ENCODE assay signal across 20 cellular contexts in genomic region chr7:10116511-10116910, GRCh38.
"Had no signal": no experiment of that assay in that cellular context is flagged by ENCODE, and none has a peak within 500 bp of the region (broad histone marks: within the 10 kb centered on the region; RNA-seq: fewer than 3 reads in every experiment).

No MANE protein-coding gene starts in this region.

- H3K36me3 Mint-ChIP-seq: memory B cell; naive B cell; neural progenitor cell; stimulated activated effector memory CD8-positive, alpha-beta T cell treated with anti-CD3 and anti-CD28 coated beads, Interleukin-12 subunit alpha, Interleukin-12 subunit beta, amount 100 ng/mL, for 72 hours had no signal

- ATAC-seq: effector memory CD8-positive, alpha-beta T cell; gastrocnemius medialis; left lobe of liver; natural killer cell treated with Interleukin-12 subunit alpha and Interleukin-12 subunit beta and Interleukin-15 and Interleukin-18, amount 100 ng/mL, for 72 hours; sciatic nerve; stimulated activated effector memory CD8-positive, alpha-beta T cell treated with anti-CD3 and anti-CD28 coated beads, Interleukin-12 subunit alpha, Interleukin-12 subunit beta, amount 100 ng/mL, for 72 hours had no signal

- H3K27ac Mint-ChIP-seq: effector memory CD8-positive, alpha-beta T cell; memory B cell; naive B cell; natural killer cell treated with Interleukin-12 subunit alpha and Interleukin-12 subunit beta and Interleukin-15 and Interleukin-18, amount 100 ng/mL, for 72 hours; neural progenitor cell; stimulated activated effector memory CD8-positive, alpha-beta T cell treated with anti-CD3 and anti-CD28 coated beads, Interleukin-12 subunit alpha, Interleukin-12 subunit beta, amount 100 ng/mL, for 72 hours had no signal

- DNase-seq: effector memory CD8-positive, alpha-beta T cell; foreskin fibroblast; gastrocnemius medialis; head of caudate nucleus; naive B cell; stimulated activated CD4-positive, alpha-beta T cell treated with anti-CD3 and anti-CD28 coated beads, Interleukin-12 subunit alpha, Interleukin-12 subunit beta, amount 100 ng/mL, for 4 hours; stimulated activated CD4-positive, alpha-beta T cell treated with anti-CD3 and anti-CD28 coated beads, Interleukin-1b, Interleukin-23, amount 100 ng/mL, for 48 hours; stimulated activated CD4-positive, alpha-beta T cell treated with anti-CD3 and anti-CD28 coated beads, Interleukin-4, amount 100 ng/mL, for 24 hours; stimulated activated naive CD4-positive, alpha-beta T cell treated with Interleukin-2 at 50 U/mL for 16 hours; stomach; thyroid gland; trophoblast cell had no signal

- FAIRE-seq: endometrium, keratinocyte had no signal

- H3K9me3 Mint-ChIP-seq: neural progenitor cell had no signal
